Comparison of ENCODE assay signal across 15 cellular contexts in the genomic region with DNA sequence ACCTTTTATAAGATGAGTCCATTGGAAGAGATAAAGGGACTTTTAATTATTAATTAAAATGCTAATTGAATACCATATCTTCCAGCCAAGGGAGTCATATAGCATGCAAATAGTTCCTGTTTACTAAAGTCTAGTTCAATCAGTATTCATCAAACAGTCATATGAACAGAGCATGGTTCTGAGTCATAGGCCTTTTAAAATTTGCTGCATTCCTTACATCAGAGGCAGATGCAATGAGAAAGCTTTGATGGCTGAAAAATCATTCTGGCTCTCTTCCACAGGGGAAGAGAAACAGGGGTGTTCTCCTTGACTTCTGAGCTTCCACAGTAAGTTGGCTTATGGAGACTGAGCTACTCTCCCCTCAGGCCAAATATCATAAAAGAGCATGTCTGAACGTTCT. TPM values are rescaled to one million over a fixed set of nuclear protein-coding genes. Genes with fewer than 3 reads are reported as not detected.
A peak's percentile ranks its signal among the peaks of the same experiment; 100 is the strongest.
DNase-seq lines count a peak whose midpoint lies in the region; ATAC-seq and TF ChIP-seq lines count a peak whose summit lies in the region.
"Had no signal": no experiment of that assay in that cellular context is flagged by ENCODE, and none has a peak within 500 bp of the region (broad histone marks: within the 10 kb centered on the region; RNA-seq: fewer than 3 reads in every experiment).

No MANE protein-coding gene starts in this region.

- TF ChIP-seq CTCF in MCF 10A (IDR thresholded peaks at IDR 0.05; ENCODE audit: unreplicated experiment) (no peak), breast epithelium (IDR thresholded peaks at IDR 0.05) (no peak), MM.1S (IDR thresholded peaks at IDR 0.05; ENCODE audit: low read length) (no peak), endothelial cell (IDR thresholded peaks at IDR 0.05; ENCODE audit: unreplicated experiment) (no peak)

- POLR2A ChIA-PET in MCF 10A (lab: Yijun Ruan, JAX) = interaction anchor here (0.6 to 4.0 kb wide), 7 partner anchors 12 to 554 kb away, joined by 3 to 13 read pairs (median 5); a partner anchor contains a TSS
- POLR2A ChIA-PET in activated CD4-positive, alpha-beta memory T cell treated with anti-CD3 and anti-CD28 coated beads for 36 hours (lab: Charles Lee) = no interaction called here

- DNase-seq in MCF 10A (ENCODE audit: unreplicated experiment) (peak; percentile 56), breast epithelium (ENCODE audit: low spot score in 2 of 2) (no peak), SW480 (ENCODE audit: low spot score) (peak; percentile 49), hepatic stellate cell (ENCODE audit: low spot score) (peak; percentile 50), MM.1S (no peak), endothelial cell (ENCODE audit: low spot score) (no peak)
- no peak for DNase-seq in activated CD4-positive, alpha-beta memory T cell treated with anti-CD3 and anti-CD28 coated beads for 36 hours
- DNase-seq: cortex of kidney, left colon, MG63, Right ventricle myocardium superior, stomach had no signal

- no peaks in the 10 kb centered on the region for H3K4me1 ChIP-seq in breast epithelium
- H3K4me1 ChIP-seq in MM.1S (ENCODE audit: low read length) = no peaks in the 10 kb centered on the region

- no peak for TF ChIP-seq POLR2A in breast epithelium (IDR thresholded peaks at IDR 0.05)

- H3K4me2 ChIP-seq in MM.1S (ENCODE audit: low read depth, low read length) = no peak overlapping the region

- peaks cover 0 to 15% of the 10 kb centered on the region in 2 donors for H3K9me3 ChIP-seq in breast epithelium
- H3K9me3 ChIP-seq in MM.1S (replicated peaks; ENCODE audit: insufficient read depth, low read length) = no peaks in the 10 kb centered on the region

- H3K9me3 Mint-ChIP-seq in MCF 10A (ENCODE audit: unreplicated experiment) (no peaks in the 10 kb centered on the region), endothelial cell (ENCODE audit: unreplicated experiment) (no peaks in the 10 kb centered on the region)
- peaks cover 24% of the 10 kb centered on the region for H3K9me3 Mint-ChIP-seq in activated CD4-positive, alpha-beta memory T cell treated with anti-CD3 and anti-CD28 coated beads for 36 hours

- H3K27me3 ChIP-seq in breast epithelium (no peaks in the 10 kb centered on the region), MM.1S (replicated peaks; ENCODE audit: insufficient read depth, low read length) (no peaks in the 10 kb centered on the region)
- H3K27me3 ChIP-seq: BLaER1 treated with 17β-estradiol and CSF1 and Interleukin-3, amounts not matched to agents 10 nM and 100 nM; MG63; stomach had no signal

- no peaks in the 10 kb centered on the region for H3K9me2 ChIP-seq in MM.1S (replicated peaks; ENCODE audit: insufficient read depth, low read length)

- H3K4me3 ChIP-seq in breast epithelium (no peak overlapping the region), MM.1S (ENCODE audit: low read length) (no peak overlapping the region)
- H3K4me3 ChIP-seq: BLaER1 treated with 17β-estradiol and CSF1 and Interleukin-3, amounts not matched to agents 10 nM and 100 nM; MG63; stomach had no signal

- H2AFZ ChIP-seq in MM.1S (ENCODE audit: low read length) = no peak overlapping the region

- H3K36me3 Mint-ChIP-seq in MCF 10A (ENCODE audit: insufficient read depth, unreplicated experiment) (no peaks in the 10 kb centered on the region), endothelial cell (ENCODE audit: low read depth, unreplicated experiment) (peaks cover 8% of the 10 kb centered on the region)
- peaks cover 34% of the 10 kb centered on the region for H3K36me3 Mint-ChIP-seq in activated CD4-positive, alpha-beta memory T cell treated with anti-CD3 and anti-CD28 coated beads for 36 hours

- no peaks in the 10 kb centered on the region for H3K36me3 ChIP-seq in breast epithelium
- no peaks in the 10 kb centered on the region for H3K36me3 ChIP-seq in MM.1S (replicated peaks; ENCODE audit: insufficient read depth, low read length)

- CTCF ChIA-PET in MCF 10A (lab: Yijun Ruan, JAX) = interaction anchor here (0.6 to 1.4 kb wide), 5 partner anchors 15 to 1180 kb away, joined by 3 to 7 read pairs (median 3); no protein-coding TSS in a partner anchor
- CTCF ChIA-PET in activated CD4-positive, alpha-beta memory T cell treated with anti-CD3 and anti-CD28 coated beads for 36 hours (lab: Charles Lee) = interaction anchor here (1.5 kb wide), 1 partner anchor 31 kb away, joined by 5 read pairs; no protein-coding TSS in a partner anchor

- H3K79me2 ChIP-seq in MM.1S (ENCODE audit: low read length) = peaks cover 5% of the 10 kb centered on the region; the same call in 1 of the 2 replicates

- H3K27ac ChIP-seq in breast epithelium (no peak overlapping the region), MM.1S (ENCODE audit: low read length) (no peak overlapping the region)
- H3K27ac ChIP-seq: stomach had no signal

- H3K4me1 Mint-ChIP-seq in MCF 10A (ENCODE audit: insufficient read depth, unreplicated experiment) = peaks cover 10% of the 10 kb centered on the region
- peaks cover 7% of the 10 kb centered on the region for H3K4me1 Mint-ChIP-seq in activated CD4-positive, alpha-beta memory T cell treated with anti-CD3 and anti-CD28 coated beads for 36 hours (ENCODE audit: low read depth)
- H3K4me1 Mint-ChIP-seq in endothelial cell (ENCODE audit: unreplicated experiment) = peaks cover 7% of the 10 kb centered on the region

- no peak for ATAC-seq in HG03520 (IDR thresholded peaks at IDR 0.05; ENCODE audit: unreplicated experiment)
- ATAC-seq: left colon, sciatic nerve had no signal

- peak overlapping the region; percentile 49 for H3K27ac Mint-ChIP-seq in MCF 10A (ENCODE audit: low read depth, unreplicated experiment)
- no peak overlapping the region for H3K27ac Mint-ChIP-seq in activated CD4-positive, alpha-beta memory T cell treated with anti-CD3 and anti-CD28 coated beads for 36 hours
- no peak overlapping the region for H3K27ac Mint-ChIP-seq in endothelial cell (ENCODE audit: unreplicated experiment)

- H3F3A ChIP-seq in MM.1S (ENCODE audit: insufficient read depth, low read length) = no peaks in the 10 kb centered on the region

- no peak overlapping the region for H3K9ac ChIP-seq in MM.1S (ENCODE audit: low read length)

- no peaks in the 10 kb centered on the region for H4K20me1 ChIP-seq in MM.1S (ENCODE audit: insufficient read depth, low read length)
- H4K20me1 ChIP-seq: BLaER1 treated with 17β-estradiol and CSF1 and Interleukin-3, amounts not matched to agents 10 nM and 100 nM had no signal

- intact Hi-C loops in MCF 10A (cut with micrococcal nuclease) (no loop called here), breast epithelium (cut with DNase I; ENCODE audit: low total_unique reads) (no loop called here)
- intact Hi-C loops in activated CD4-positive, alpha-beta memory T cell treated with anti-CD3 and anti-CD28 coated beads for 36 hours (cut with micrococcal nuclease) = no loop called here

- BruUV-seq in MCF 10A (replicated peaks; lab: Mats Ljungman, UMichigan) = no TSS peak

- H3K4me3 Mint-ChIP-seq in MCF 10A (ENCODE audit: unreplicated experiment) = no peak overlapping the region
- H3K4me3 Mint-ChIP-seq in activated CD4-positive, alpha-beta memory T cell treated with anti-CD3 and anti-CD28 coated beads for 36 hours = no peak overlapping the region
- H3K4me3 Mint-ChIP-seq in endothelial cell (ENCODE audit: unreplicated experiment) = no peak overlapping the region

- H3K27me3 Mint-ChIP-seq in MCF 10A (ENCODE audit: insufficient read depth, unreplicated experiment) = no peaks in the 10 kb centered on the region
- no peaks in the 10 kb centered on the region for H3K27me3 Mint-ChIP-seq in activated CD4-positive, alpha-beta memory T cell treated with anti-CD3 and anti-CD28 coated beads for 36 hours
- peaks cover 4% of the 10 kb centered on the region for H3K27me3 Mint-ChIP-seq in endothelial cell (ENCODE audit: unreplicated experiment)

RNA-seq across cellular contexts. Expression of a gene that starts 32.6 kb away (rescaled TPM):
- total RNA-seq in MCF 10A (2022) = 31.5 and 33.8 TPM in 2 replicates
- 10 to 100 TPM; 18.7 to 34.4 (median 19.2) TPM for total RNA-seq in breast epithelium
- 10 to 100 TPM; 42.6 to 49.1 TPM for total RNA-seq in activated CD4-positive, alpha-beta memory T cell treated with anti-CD3 and anti-CD28 coated beads for 36 hours
- 21.7 TPM for total RNA-seq in endothelial cell (ENCODE audit: unreplicated experiment)

RNA-seq across cellular contexts. Expression of a gene that starts 35.7 kb away (rescaled TPM):
- not detected in 2 replicates for total RNA-seq in MCF 10A (2022)
- 1 to 10 TPM; 3.6 to 5.3 (median 3.7) TPM for total RNA-seq in breast epithelium
- total RNA-seq in activated CD4-positive, alpha-beta memory T cell treated with anti-CD3 and anti-CD28 coated beads for 36 hours = not detected
- total RNA-seq in endothelial cell (ENCODE audit: unreplicated experiment) = 0.18 TPM

Comparison
In these comparisons a context has a peak if more than half of its experiments do, and no peak if none do; other contexts are left out.
1. DNase-seq: peak in MCF 10A (single experiment), SW480 (single experiment) and hepatic stellate cell (single experiment); none in breast epithelium (0 of 2), activated CD4-positive, alpha-beta memory T cell treated with anti-CD3 and anti-CD28 coated beads for 36 hours (single experiment), MM.1S (single experiment) and endothelial cell (single experiment).